8 cellular contexts compared by ENCODE assay signal in the genomic region with DNA sequence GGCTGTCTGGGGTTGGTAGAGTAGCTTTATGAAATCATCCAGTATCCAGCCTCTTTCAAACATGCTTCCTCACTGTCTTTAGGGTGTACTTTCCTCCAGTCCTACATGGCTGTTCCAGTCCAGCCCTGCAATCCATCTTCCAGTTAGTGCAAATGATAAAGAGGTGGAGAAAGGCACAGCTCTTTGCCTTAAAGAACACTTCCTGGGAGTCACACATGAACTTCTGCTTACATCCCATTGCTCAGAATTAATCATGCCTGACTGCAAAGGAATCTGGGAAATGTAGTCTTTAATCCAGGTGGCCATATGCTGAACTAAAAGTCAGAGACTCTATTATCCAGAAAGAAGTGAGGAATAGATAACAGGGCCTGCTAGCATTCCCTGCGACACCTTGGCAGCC.
DNase-seq lines count a peak whose midpoint lies in the region; ATAC-seq and TF ChIP-seq lines count a peak whose summit lies in the region.

No MANE protein-coding gene starts in this region.

- no peak overlapping the region for H3K4me3 Mint-ChIP-seq in activated T-cell treated with anti-CD3 and anti-CD28 coated beads, Interleukin-2, amount 50 U/mL, for 24 hours

- peak; percentile 57 to 69 for ATAC-seq in lower lobe of right lung

- TF ChIP-seq CTCF in lower lobe of right lung (IDR thresholded peaks at IDR 0.05) (no peak), coronary artery (IDR thresholded peaks at IDR 0.05) (no peak)

- H3K4me1 Mint-ChIP-seq in activated T-cell treated with anti-CD3 and anti-CD28 coated beads, Interleukin-2, amount 50 U/mL, for 24 hours (ENCODE audit: low read depth) = peaks cover 4% of the 10 kb centered on the region

- DNase-seq in GM03348 (ENCODE audit: low spot score) = peak; percentile 65
- peak; percentile 50 for DNase-seq in NCI-H1694 treated with DMSO at 0.1 percent for 48 hours (lab: John Stamatoyannopoulos, UW)
- DNase-seq in adipocyte (ENCODE audit: low read depth) = peak; percentile 48
- no peak for DNase-seq in lower lobe of right lung
- no peak for DNase-seq in UCSD-AML1 (lab: John Stamatoyannopoulos, UW; ENCODE audit: unreplicated experiment)
- DNase-seq in activated T-cell treated with anti-CD3 and anti-CD28 coated beads, Interleukin-2, amount 50 U/mL, for 24 hours = no peak
- no peak for DNase-seq in coronary artery (ENCODE audit: low spot score)
- DNase-seq in stimulated activated CD4-positive, alpha-beta T cell treated with anti-CD3 and anti-CD28 coated beads, Interleukin-15, amount 100 ng/mL, for 24 hours = no peak

- H3K9me3 Mint-ChIP-seq in activated T-cell treated with anti-CD3 and anti-CD28 coated beads, Interleukin-2, amount 50 U/mL, for 24 hours = no peaks in the 10 kb centered on the region

- H3K27me3 ChIP-seq in adipocyte (replicated peaks; ENCODE audit: control insufficient read depth, insufficient read depth, low read length) = peaks cover 11% of the 10 kb centered on the region
- no peaks in the 10 kb centered on the region for H3K27me3 ChIP-seq in lower lobe of right lung (ENCODE audit: low read depth)

- H3K27ac ChIP-seq in lower lobe of right lung = no peak overlapping the region
- no peak overlapping the region for H3K27ac ChIP-seq in coronary artery

- H3K27me3 Mint-ChIP-seq in activated T-cell treated with anti-CD3 and anti-CD28 coated beads, Interleukin-2, amount 50 U/mL, for 24 hours = peaks cover under 1% of the 10 kb centered on the region

- H3K9me3 ChIP-seq in adipocyte (ENCODE audit: control insufficient read depth, low read length) (no peaks in the 10 kb centered on the region), lower lobe of right lung (no peaks in the 10 kb centered on the region)

- intact Hi-C loops in lower lobe of right lung (cut with DNase I) = no loop called here

- peaks cover 6% of the 10 kb centered on the region for H3K4me1 ChIP-seq in adipocyte (ENCODE audit: control insufficient read depth, insufficient read depth, low read length)
- no peaks in the 10 kb centered on the region for H3K4me1 ChIP-seq in lower lobe of right lung

- no peaks in the 10 kb centered on the region for H3K36me3 Mint-ChIP-seq in activated T-cell treated with anti-CD3 and anti-CD28 coated beads, Interleukin-2, amount 50 U/mL, for 24 hours (ENCODE audit: low read depth)

- no peak overlapping the region for H3K9ac ChIP-seq in adipocyte (ENCODE audit: low read length)

- H3K36me3 ChIP-seq in adipocyte (ENCODE audit: control insufficient read depth, insufficient read depth, low read length, severe bottlenecking) (no peaks in the 10 kb centered on the region), lower lobe of right lung (no peaks in the 10 kb centered on the region)

- no peak overlapping the region for H3K27ac Mint-ChIP-seq in activated T-cell treated with anti-CD3 and anti-CD28 coated beads, Interleukin-2, amount 50 U/mL, for 24 hours

- H3K4me3 ChIP-seq in adipocyte (ENCODE audit: low read length) (no peak overlapping the region), lower lobe of right lung (no peak overlapping the region), coronary artery (no peak overlapping the region)

Comparison
In these comparisons a context has a peak if more than half of its experiments do, and no peak if none do; other contexts are left out.
1. DNase-seq: peak in GM03348 (single experiment), NCI-H1694 treated with DMSO at 0.1 percent for 48 hours (single experiment) and adipocyte (single experiment); none in lower lobe of right lung (single experiment), UCSD-AML1 (single experiment), activated T-cell treated with anti-CD3 and anti-CD28 coated beads, Interleukin-2, amount 50 U/mL, for 24 hours (single experiment), coronary artery (single experiment) and stimulated activated CD4-positive, alpha-beta T cell treated with anti-CD3 and anti-CD28 coated beads, Interleukin-15, amount 100 ng/mL, for 24 hours (single experiment).